In genomic region chr18:9898792-9899549, GRCh38 we compare ENCODE assay signal across 1 cellular context.
TF ChIP-seq lines count a peak whose summit lies in the region.

No MANE protein-coding gene starts in this region.

TF ChIP-seq in HepG2, 621 proteins besides CTCF, POLR2A, EP300 and RAD21 (continued from another document and continues in another):
- TF ChIP-seq ARID4A (CRISPR knock-in tag; IDR thresholded peaks at IDR 0.05; ENCODE audit: borderline replicate concordance): no peak
- no peak for TF ChIP-seq NFYC (CRISPR knock-in tag; IDR thresholded peaks at IDR 0.05)
- TF ChIP-seq BHLHE40 (IDR thresholded peaks at IDR 0.05; ENCODE audit: low read length): no peak
- peak; percentile 90 for TF ChIP-seq FOSL1 (CRISPR knock-in tag; IDR thresholded peaks at IDR 0.05; ENCODE audit: borderline replicate concordance)
- TF ChIP-seq FOSL2 (CRISPR knock-in tag; IDR thresholded peaks at IDR 0.05): peak; percentile 94
- no peak for TF ChIP-seq LRRFIP1 (CRISPR knock-in tag; conservative IDR thresholded peaks at IDR 0.05)
- TF ChIP-seq RXRB (CRISPR knock-in tag; IDR thresholded peaks at IDR 0.05; ENCODE audit: borderline replicate concordance): peak; percentile 78
- TF ChIP-seq RCOR2 (CRISPR knock-in tag; IDR thresholded peaks at IDR 0.05): 0 out of 2 replicates have a peak, but pooled peaks have one; percentile 52
- TF ChIP-seq ZNF580 (CRISPR knock-in tag; IDR thresholded peaks at IDR 0.05; ENCODE audit: borderline replicate concordance, low read depth): 0 out of 2 replicates have a peak, but pooled peaks have one; percentile 20
- TF ChIP-seq ZBTB39 (CRISPR knock-in tag; IDR thresholded peaks at IDR 0.05): no peak
- peak; percentile 45; the same call in 1 of the 2 replicates for TF ChIP-seq THRA (CRISPR knock-in tag; IDR thresholded peaks at IDR 0.05; ENCODE audit: borderline replicate concordance)
- TF ChIP-seq ZNF569 (CRISPR knock-in tag; IDR thresholded peaks at IDR 0.05; ENCODE audit: borderline replicate concordance): no peak
- no peak for TF ChIP-seq XBP1 (CRISPR knock-in tag; IDR thresholded peaks at IDR 0.05)
- TF ChIP-seq MYNN (CRISPR knock-in tag; IDR thresholded peaks at IDR 0.05; ENCODE audit: low read depth): no peak
- TF ChIP-seq SAP130 (CRISPR knock-in tag; IDR thresholded peaks at IDR 0.05; ENCODE audit: low read depth): peak; percentile 66
- no peak for TF ChIP-seq ZNF619 (CRISPR knock-in tag; IDR thresholded peaks at IDR 0.05)
- TF ChIP-seq DR1 (CRISPR knock-in tag; IDR thresholded peaks at IDR 0.05): no peak
- TF ChIP-seq RNF2 (conservative IDR thresholded peaks at IDR 0.05; ENCODE audit: low read depth): no peak
- 0 out of 2 replicates have a peak, but pooled peaks have one; percentile 11 for TF ChIP-seq BCL6 (CRISPR knock-in tag; IDR thresholded peaks at IDR 0.05)
- 0 out of 2 replicates have a peak, but pooled peaks have one; percentile 19 for TF ChIP-seq KDM6A (CRISPR knock-in tag; IDR thresholded peaks at IDR 0.05; ENCODE audit: low read depth)
- peak; percentile 88 for TF ChIP-seq GATAD2A (CRISPR knock-in tag; IDR thresholded peaks at IDR 0.05)
- TF ChIP-seq CREM (IDR thresholded peaks at IDR 0.05): peak; percentile 47; the same call in 1 of the 2 replicates
- TF ChIP-seq CREM (CRISPR knock-in tag; IDR thresholded peaks at IDR 0.05): no peak
- no peak for TF ChIP-seq ATF6 (CRISPR knock-in tag; conservative IDR thresholded peaks at IDR 0.05)
- TF ChIP-seq ZNF776 (CRISPR knock-in tag; IDR thresholded peaks at IDR 0.05): no peak
- 0 out of 2 replicates have a peak, but pooled peaks have one; percentile 24 for TF ChIP-seq ZNF644 (CRISPR knock-in tag; IDR thresholded peaks at IDR 0.05; ENCODE audit: low read depth)
- no peak for TF ChIP-seq ZBTB1 (CRISPR knock-in tag; IDR thresholded peaks at IDR 0.05; ENCODE audit: borderline replicate concordance)
- TF ChIP-seq CCDC6 (CRISPR knock-in tag; IDR thresholded peaks at IDR 0.05): no peak
- no peak for TF ChIP-seq ZNF180 (CRISPR knock-in tag; IDR thresholded peaks at IDR 0.05; ENCODE audit: borderline replicate concordance, low read depth)
- peak; percentile 42; the same call in 1 of the 2 replicates for TF ChIP-seq ZGPAT (CRISPR knock-in tag; IDR thresholded peaks at IDR 0.05)
- TF ChIP-seq KLF6 (CRISPR knock-in tag; IDR thresholded peaks at IDR 0.05): 0 out of 2 replicates have a peak, but pooled peaks have one; percentile 26
- TF ChIP-seq PBX3 (CRISPR knock-in tag; IDR thresholded peaks at IDR 0.05; ENCODE audit: borderline replicate concordance): no peak
- no peak for TF ChIP-seq GATAD1 (CRISPR knock-in tag; IDR thresholded peaks at IDR 0.05)
- peak; percentile 33; the same call in 1 of the 2 replicates for TF ChIP-seq HDAC2 (CRISPR knock-in tag; IDR thresholded peaks at IDR 0.05)
- TF ChIP-seq ZNF503 (CRISPR knock-in tag; IDR thresholded peaks at IDR 0.05): no peak
- no peak for TF ChIP-seq ZNF124 (CRISPR knock-in tag; IDR thresholded peaks at IDR 0.05)
- TF ChIP-seq TFDP2 (CRISPR knock-in tag; IDR thresholded peaks at IDR 0.05): no peak
- no peak for TF ChIP-seq NAIF1 (CRISPR knock-in tag; IDR thresholded peaks at IDR 0.05; ENCODE audit: borderline replicate concordance)
- no peak for TF ChIP-seq TBL1XR1 (IDR thresholded peaks at IDR 0.05; ENCODE audit: borderline replicate concordance, low read length, partially characterized antibody)
- no peak for TF ChIP-seq ZMYM4 (CRISPR knock-in tag; IDR thresholded peaks at IDR 0.05)
- no peak for TF ChIP-seq ZNF713 (CRISPR knock-in tag; IDR thresholded peaks at IDR 0.05)
- no peak for TF ChIP-seq ZNF841 (CRISPR knock-in tag; IDR thresholded peaks at IDR 0.05; ENCODE audit: borderline replicate concordance)
- peak; percentile 68 for TF ChIP-seq ATF3 (CRISPR knock-in tag; IDR thresholded peaks at IDR 0.05)
